10 cellular contexts compared by ENCODE assay signal in genomic region chr20:4720977-4721349, GRCh38. TPM values are rescaled to one million over a fixed set of nuclear protein-coding genes. Genes with fewer than 3 reads are reported as not detected.
DNase-seq lines count a peak whose midpoint lies in the region; ATAC-seq and TF ChIP-seq lines count a peak whose summit lies in the region.
"Had no signal": no experiment of that assay in that cellular context is flagged by ENCODE, and none has a peak within 500 bp of the region (broad histone marks: within the 10 kb centered on the region; RNA-seq: fewer than 3 reads in every experiment).

No MANE protein-coding gene starts in this region.

- H3K27me3 Mint-ChIP-seq in natural killer cell (ENCODE audit: low read depth in 2 of 2) (no peaks in the 10 kb centered on the region), Calu3 (ENCODE audit: unreplicated experiment) (peaks cover 59% of the 10 kb centered on the region)
- peaks cover 0 to 3% of the 10 kb centered on the region in 2 donors for H3K27me3 Mint-ChIP-seq in natural killer cell treated with Interleukin-12 subunit alpha and Interleukin-12 subunit beta and Interleukin-15 and Interleukin-18, amount 100 ng/mL, for 72 hours
- H3K27me3 Mint-ChIP-seq: T-cell had no signal

- H3K9me3 Mint-ChIP-seq in natural killer cell (no peaks in the 10 kb centered on the region), Calu3 (ENCODE audit: low read depth, unreplicated experiment) (no peaks in the 10 kb centered on the region)
- H3K9me3 Mint-ChIP-seq in natural killer cell treated with Interleukin-12 subunit alpha and Interleukin-12 subunit beta and Interleukin-15 and Interleukin-18, amount 100 ng/mL, for 72 hours = no peaks in the 10 kb centered on the region
- H3K9me3 Mint-ChIP-seq: T-cell had no signal

- no peak overlapping the region for H3K27ac ChIP-seq in PC-9
- H3K27ac ChIP-seq in left lung = no peak overlapping the region
- H3K27ac ChIP-seq in vagina = peak overlapping the region; percentile 74

- H3K36me3 ChIP-seq in PC-9 (ENCODE audit: low read depth) (no peaks in the 10 kb centered on the region), left lung (no peaks in the 10 kb centered on the region), vagina (no peaks in the 10 kb centered on the region)
- H3K36me3 ChIP-seq: upper lobe of left lung had no signal

- H3F3A ChIP-seq in PC-9 (ENCODE audit: insufficient read depth, low read depth) = no peaks in the 10 kb centered on the region

- H3K4me3 Mint-ChIP-seq in natural killer cell (no peak overlapping the region), Calu3 (ENCODE audit: low read depth, unreplicated experiment) (no peak overlapping the region)
- H3K4me3 Mint-ChIP-seq in natural killer cell treated with Interleukin-12 subunit alpha and Interleukin-12 subunit beta and Interleukin-15 and Interleukin-18, amount 100 ng/mL, for 72 hours = no peak overlapping the region
- H3K4me3 Mint-ChIP-seq: T-cell had no signal

- DNase-seq in natural killer cell = no peak
- no peak for DNase-seq in natural killer cell treated with Interleukin-12 subunit alpha and Interleukin-12 subunit beta and Interleukin-15 and Interleukin-18, amount 100 ng/mL, for 72 hours (ENCODE audit: low spot score)
- no peak for DNase-seq in PC-9
- DNase-seq in left lung = no peak
- no peak for DNase-seq in vagina (ENCODE audit: extremely low spot score in 2 of 2)
- no peak for DNase-seq in Calu3
- no peak for DNase-seq in CD1c-positive myeloid dendritic cell (ENCODE audit: extremely low spot score)
- no peak for DNase-seq in NCI-H1048 (lab: John Stamatoyannopoulos, UW)

- H3K4me1 ChIP-seq in PC-9 (replicated peaks; ENCODE audit: insufficient read depth) (peaks cover 11% of the 10 kb centered on the region), left lung (peaks cover 0 to 16% of the 10 kb centered on the region in 2 donors), vagina (peaks cover 9% of the 10 kb centered on the region)

- H3K27me3 ChIP-seq in PC-9 (ENCODE audit: insufficient read depth, low read depth) (no peaks in the 10 kb centered on the region), left lung (no peaks in the 10 kb centered on the region), vagina (no peaks in the 10 kb centered on the region)
- H3K27me3 ChIP-seq: upper lobe of left lung had no signal

- H3K36me3 Mint-ChIP-seq in natural killer cell (no peaks in the 10 kb centered on the region), Calu3 (ENCODE audit: insufficient read depth, unreplicated experiment) (no peaks in the 10 kb centered on the region)
- H3K36me3 Mint-ChIP-seq in natural killer cell treated with Interleukin-12 subunit alpha and Interleukin-12 subunit beta and Interleukin-15 and Interleukin-18, amount 100 ng/mL, for 72 hours = no peaks in the 10 kb centered on the region
- H3K36me3 Mint-ChIP-seq: T-cell had no signal

- H3K4me3 ChIP-seq in PC-9 (no peak overlapping the region; the same call in 1 of the 2 replicates), left lung (no peak overlapping the region), vagina (no peak overlapping the region)
- H3K4me3 ChIP-seq: upper lobe of left lung had no signal

- BruUV-seq in PC-9 (replicated peaks; lab: Mats Ljungman, UMichigan) (no TSS peak), Calu3 (replicated peaks; lab: Mats Ljungman, UMichigan) (no TSS peak)

- no peak for ATAC-seq in natural killer cell
- no peak for ATAC-seq in natural killer cell treated with Interleukin-12 subunit alpha and Interleukin-12 subunit beta and Interleukin-15 and Interleukin-18, amount 100 ng/mL, for 72 hours
- peak; percentile 16 for ATAC-seq in left lung

- H3K4me1 Mint-ChIP-seq in natural killer cell (peaks cover 11 to 14% of the 10 kb centered on the region in 2 donors), Calu3 (ENCODE audit: low read depth, unreplicated experiment) (no peaks in the 10 kb centered on the region)
- peaks cover 3 to 13% of the 10 kb centered on the region in 2 donors for H3K4me1 Mint-ChIP-seq in natural killer cell treated with Interleukin-12 subunit alpha and Interleukin-12 subunit beta and Interleukin-15 and Interleukin-18, amount 100 ng/mL, for 72 hours (ENCODE audit: low read depth in 2 of 2)

- H3K27ac Mint-ChIP-seq in natural killer cell (peak overlapping the region in 1 of 2 donors; percentile 74), Calu3 (ENCODE audit: unreplicated experiment) (no peak overlapping the region)
- H3K27ac Mint-ChIP-seq in natural killer cell treated with Interleukin-12 subunit alpha and Interleukin-12 subunit beta and Interleukin-15 and Interleukin-18, amount 100 ng/mL, for 72 hours = no peak overlapping the region
- H3K27ac Mint-ChIP-seq: T-cell had no signal

- H3K9me3 ChIP-seq in PC-9 (ENCODE audit: insufficient read depth, low read depth) (no peaks in the 10 kb centered on the region), left lung (no peaks in the 10 kb centered on the region), vagina (no peaks in the 10 kb centered on the region)
- H3K9me3 ChIP-seq: upper lobe of left lung had no signal

- TF ChIP-seq POLR2A in vagina (IDR thresholded peaks at IDR 0.05) = no peak

- no peaks in the 10 kb centered on the region for H4K20me1 ChIP-seq in PC-9 (ENCODE audit: insufficient read depth)

- peak overlapping the region; percentile 56 for H3K4me2 ChIP-seq in PC-9

- CTCF ChIA-PET in PC-9 (lab: Charles Lee) = interaction anchor here (0.6 to 1.7 kb wide), 4 partner anchors 8 to 384 kb away, joined by 4 to 14 read pairs (median 6); no protein-coding TSS in a partner anchor
- CTCF ChIA-PET in Calu3 (lab: Charles Lee) = interaction anchor here (1.2 kb wide), 1 partner anchor 107 kb away, joined by 4 read pairs; no protein-coding TSS in a partner anchor

- POLR2A ChIA-PET in PC-9 (lab: Charles Lee; ENCODE audit: unreplicated experiment) = no interaction called here

- H2AFZ ChIP-seq in PC-9 = no peak overlapping the region

- intact Hi-C loops in natural killer cell (cut with micrococcal nuclease) (loop anchor here (1.0 kb wide), 2 partner anchors 107 to 114 kb away; no protein-coding TSS in a partner anchor), PC-9 (cut with micrococcal nuclease; ENCODE audit: unreplicated experiment) (loop anchor here (1.0 to 2.0 kb wide), 3 partner anchors 107 to 612 kb away; no protein-coding TSS in a partner anchor), left lung (cut with DNase I) (loop anchor here in 1 of 2 donors (2.0 kb wide), 1 partner anchor 112 kb away; no protein-coding TSS in a partner anchor), vagina (cut with DNase I) (loop anchor here (2.0 kb wide), 1 partner anchor 114 kb away; no protein-coding TSS in a partner anchor), Calu3 (cut with micrococcal nuclease; ENCODE audit: unreplicated experiment) (loop anchor here (2.0 kb wide), 2 partner anchors 106 to 114 kb away; no protein-coding TSS in a partner anchor)

- TF ChIP-seq CTCF in natural killer cell (IDR thresholded peaks at IDR 0.05) (peak; percentile 39), PC-9 (conservative IDR thresholded peaks at IDR 0.05) (peak; percentile 37; the same call in 1 of the 2 replicates), left lung (IDR thresholded peaks at IDR 0.05) (no peak), vagina (IDR thresholded peaks at IDR 0.05) (no peak), Calu3 (IDR thresholded peaks at IDR 0.05; ENCODE audit: unreplicated experiment) (no peak)

- H3K9me2 ChIP-seq in PC-9 (ENCODE audit: insufficient read depth) = no peaks in the 10 kb centered on the region

- no peaks in the 10 kb centered on the region for H3K79me2 ChIP-seq in PC-9 (ENCODE audit: low read depth)

RNA-seq across cellular contexts. Expression of gene PRND, which starts 0.7 kb away (rescaled TPM):
- not detected for total RNA-seq in natural killer cell
- total RNA-seq in natural killer cell treated with Interleukin-12 subunit alpha and Interleukin-12 subunit beta and Interleukin-15 and Interleukin-18, amount 100 ng/mL, for 72 hours = not detected
- total RNA-seq in PC-9 (2021) = not detected in 2 replicates
- not detected for total RNA-seq in left lung
- total RNA-seq in vagina = not detected
- total RNA-seq in Calu3 (2022) = not detected in 2 replicates
- total RNA-seq: T-cell had no signal

RNA-seq across cellular contexts. Expression of gene PRNP, which starts 34.7 kb away (rescaled TPM):
- total RNA-seq in natural killer cell (100 to 1,000 TPM in 2 of 3 donors, 10 to 100 TPM in 1; 90.4 to 114 (median 109) TPM), PC-9 (2021) (101 and 147 TPM in 2 replicates), left lung (10 to 100 TPM; 69.8 to 91.8 TPM), vagina (130 TPM), Calu3 (2022) (36.9 TPM in 2 replicates)
- 10 to 100 TPM; 51.2 to 63.1 TPM for total RNA-seq in natural killer cell treated with Interleukin-12 subunit alpha and Interleukin-12 subunit beta and Interleukin-15 and Interleukin-18, amount 100 ng/mL, for 72 hours

Comparison
In these comparisons a context has a peak if more than half of its experiments do, and no peak if none do; other contexts are left out.
1. CTCF ChIP-seq: peak in natural killer cell (single experiment) and PC-9 (single experiment); none in left lung (0 of 2), vagina (0 of 3) and Calu3 (single experiment).